Comparison of ENCODE assay signal across 8 cellular contexts in genomic region chr18:3246636-3247242, GRCh38. TPM values are rescaled to one million over a fixed set of nuclear protein-coding genes. Genes with fewer than 3 reads are reported as not detected.
DNase-seq lines count a peak whose midpoint lies in the region; ATAC-seq and TF ChIP-seq lines count a peak whose summit lies in the region.

No MANE protein-coding gene starts in this region.

- H3K27me3 ChIP-seq in duodenal mucosa (ENCODE audit: control insufficient read depth in 1 of 2, insufficient read depth in 2 of 2, low read length in 2 of 2) (no peaks in the 10 kb centered on the region), upper lobe of left lung (no peaks in the 10 kb centered on the region)

- DNase-seq in stimulated activated CD4-positive, alpha-beta T cell treated with anti-CD3 and anti-CD28 coated beads, Interleukin-12 subunit alpha, Interleukin-12 subunit beta, amount 100 ng/mL, for 4 hours: peak; percentile 26
- DNase-seq in stimulated activated CD4-positive, alpha-beta T cell treated with anti-CD3 and anti-CD28 coated beads, Interleukin-4, amount 100 ng/mL, for 1 hour: no peak
- peak; percentile 19 for DNase-seq in SK-MEL-5 (ENCODE audit: low read depth, low spot score)
- DNase-seq in mucosa of descending colon: peak in 2 of 3 donors; percentile 56 to 60
- DNase-seq in upper lobe of left lung: peak in 1 of 2 donors; percentile 52
- no peak for DNase-seq in NCI-H2227 treated with DMSO at 0.1 percent for 48 hours (lab: John Stamatoyannopoulos, UW)
- DNase-seq in NCI-H2029 (lab: John Stamatoyannopoulos, UW): no peak

- ATAC-seq in mucosa of descending colon (no peak), upper lobe of left lung (ENCODE audit: low FRiP score in 2 of 2) (peak in 1 of 2 donors; percentile 22)

- H3K27ac ChIP-seq in duodenal mucosa (ENCODE audit: low read depth, low read length) (peak overlapping the region; percentile 99), upper lobe of left lung (peak overlapping the region; percentile 97 to 100 (median 100))

- H3K4me3 ChIP-seq in duodenal mucosa (ENCODE audit: low read depth in 1 of 2, low read length in 2 of 2): peak overlapping the region; percentile 88 to 89
- peak overlapping the region; percentile 99 for H3K4me3 ChIP-seq in mucosa of descending colon
- peak overlapping the region; percentile 31 to 96 (median 78) for H3K4me3 ChIP-seq in upper lobe of left lung

- in situ Hi-C loops in SK-MEL-5 (cut with HindIII; ENCODE audit: low pct_unique_long_range_greater_than_20kb, low sequenced_read_pairs): no loop called here

- peaks cover 3 to 4% of the 10 kb centered on the region in 2 donors for H3K36me3 ChIP-seq in duodenal mucosa (ENCODE audit: control insufficient read depth in 1 of 2, insufficient read depth in 2 of 2, low read length in 2 of 2)
- no peaks in the 10 kb centered on the region for H3K36me3 ChIP-seq in mucosa of descending colon (ENCODE audit: low read depth)
- H3K36me3 ChIP-seq in upper lobe of left lung: peaks cover 0 to 15% (median 0%) of the 10 kb centered on the region in 4 donors

- H3K9me3 ChIP-seq in duodenal mucosa (ENCODE audit: control insufficient read depth in 1 of 2, low read length in 2 of 2) (peaks cover 0 to under 1% of the 10 kb centered on the region in 2 donors), mucosa of descending colon (no peaks in the 10 kb centered on the region), upper lobe of left lung (no peaks in the 10 kb centered on the region)

- TF ChIP-seq EP300 in upper lobe of left lung (IDR thresholded peaks at IDR 0.05): peak in 2 of 4 donors; percentile 33 to 48

- H3K9ac ChIP-seq in duodenal mucosa (ENCODE audit: low read depth in 1 of 2, low read length in 2 of 2): peak overlapping the region; percentile 95 to 98

- TF ChIP-seq CTCF in mucosa of descending colon (IDR thresholded peaks at IDR 0.05) (no peak), upper lobe of left lung (IDR thresholded peaks at IDR 0.05) (no peak)

- intact Hi-C loops in mucosa of descending colon (cut with DNase I, micrococcal nuclease): loop anchor here (5.0 to 10.0 kb wide), 3 partner anchors 92 to 314 kb away; no protein-coding TSS in a partner anchor

- TF ChIP-seq POLR2A in upper lobe of left lung (IDR thresholded peaks at IDR 0.05): peak in 1 of 4 donors; percentile 15

- peaks cover 29% of the 10 kb centered on the region in 2 donors for H3K4me1 ChIP-seq in duodenal mucosa (ENCODE audit: control insufficient read depth in 1 of 2, insufficient read depth in 2 of 2, low read length in 2 of 2)
- peaks cover 18% of the 10 kb centered on the region for H3K4me1 ChIP-seq in mucosa of descending colon (ENCODE audit: low read depth)
- peaks cover 31 to 46% (median 34%) of the 10 kb centered on the region in 4 donors for H3K4me1 ChIP-seq in upper lobe of left lung

- 21 to 32% methylated on average over 23 of the region's 23 CpGs for WGBS in upper lobe of left lung, 2 donors

RNA-seq across cellular contexts. Expression of gene MYL12A, which starts 0.9 kb away (rescaled TPM):
- 528 and 560 TPM in 2 replicates for total RNA-seq in SK-MEL-5 (2014; rRNA removed; shearing (Covaris generic))
- 168 and 198 TPM in 2 replicates for polyA plus RNA-seq in SK-MEL-5 (2015; cell fraction: cytosol; rRNA removed)
- polyA plus RNA-seq in SK-MEL-5 (2015; cell fraction: nucleus; rRNA removed): 68.9 and 97.1 TPM in 2 replicates
- total RNA-seq in mucosa of descending colon: 100 to 1,000 TPM; 345 to 588 (median 550) TPM
- 100 to 1,000 TPM; 184 to 702 (median 558) TPM for total RNA-seq in upper lobe of left lung

RNA-seq across cellular contexts. Expression of gene MYL12B, which starts 15.2 kb away (rescaled TPM):
- total RNA-seq in SK-MEL-5 (2014; rRNA removed; shearing (Covaris generic)): 315 and 343 TPM in 2 replicates
- 214 and 216 TPM in 2 replicates for polyA plus RNA-seq in SK-MEL-5 (2015; cell fraction: cytosol; rRNA removed)
- 46.7 and 49.1 TPM in 2 replicates for polyA plus RNA-seq in SK-MEL-5 (2015; cell fraction: nucleus; rRNA removed)
- total RNA-seq in mucosa of descending colon (100 to 1,000 TPM; 317 to 609 (median 569) TPM), upper lobe of left lung (100 to 1,000 TPM in 5 of 6 donors, 10 to 100 TPM in 1; 93.2 to 451 (median 361) TPM)

RNA-seq across cellular contexts. Expression of gene MYOM1, which starts 27.0 kb away (rescaled TPM):
- 0.26 and 0.72 TPM in 2 replicates for total RNA-seq in SK-MEL-5 (2014; rRNA removed; shearing (Covaris generic))
- polyA plus RNA-seq in SK-MEL-5 (2015; cell fraction: cytosol; rRNA removed): 0.44 and 0.51 TPM in 2 replicates
- 0.07 and 0.32 TPM in 2 replicates for polyA plus RNA-seq in SK-MEL-5 (2015; cell fraction: nucleus; rRNA removed)
- 10 to 100 TPM in 2 of 3 donors, 1 to 10 TPM in 1; 5.5 to 22.2 (median 16.3) TPM for total RNA-seq in mucosa of descending colon
- total RNA-seq in upper lobe of left lung: 10 to 100 TPM in 1 of 6 donors, 1 to 10 TPM in 4, under 1 TPM in 1; 0.76 to 11.2 (median 2.2) TPM

Comparison
In these comparisons a context has a peak if more than half of its experiments do, and no peak if none do; other contexts are left out.
1. DNase-seq: peak in stimulated activated CD4-positive, alpha-beta T cell treated with anti-CD3 and anti-CD28 coated beads, Interleukin-12 subunit alpha, Interleukin-12 subunit beta, amount 100 ng/mL, for 4 hours (single experiment), SK-MEL-5 (single experiment) and mucosa of descending colon (2 of 3); none in stimulated activated CD4-positive, alpha-beta T cell treated with anti-CD3 and anti-CD28 coated beads, Interleukin-4, amount 100 ng/mL, for 1 hour (single experiment), NCI-H2227 treated with DMSO at 0.1 percent for 48 hours (single experiment) and NCI-H2029 (single experiment).
2. Peak in every context shown above with its lines, with median percentiles within 50 percentile points of each other: H3K4me3 ChIP-seq.